Comparison of ENCODE assay signal across 8 cellular contexts in genomic region chr2:207528980-207529329, GRCh38. TPM values are rescaled to one million over a fixed set of nuclear protein-coding genes. Genes with fewer than 3 reads are reported as not detected.
DNase-seq lines count a peak whose midpoint lies in the region; ATAC-seq and TF ChIP-seq lines count a peak whose summit lies in the region.

No MANE protein-coding gene starts in this region.

- H3K4me1 Mint-ChIP-seq in CD8-positive, alpha-beta memory T cell, result peaks cover 60 to 71% (median 65%) of the 10 kb centered on the region in 3 donors
- H3K4me1 Mint-ChIP-seq in WTC11, result peaks cover 38% of the 10 kb centered on the region
- H3K4me1 Mint-ChIP-seq in memory B cell, result peaks cover 33% of the 10 kb centered on the region

- peak overlapping the region; percentile 86 for H3K4me3 ChIP-seq in CD8-positive, alpha-beta memory T cell (ENCODE audit: low read length)

- TF ChIP-seq CTCF in WTC11 (IDR thresholded peaks at IDR 0.05), result no peak

- H3K27me3 Mint-ChIP-seq in CD8-positive, alpha-beta memory T cell, result peaks cover 0 to 12% of the 10 kb centered on the region in 2 donors
- H3K27me3 Mint-ChIP-seq in WTC11 (ENCODE audit: low read depth) (peaks cover 13% of the 10 kb centered on the region), memory B cell (no peaks in the 10 kb centered on the region)

- DNase-seq in CD8-positive, alpha-beta memory T cell, result peak; percentile 63 to 83 (median 74)
- no peak for DNase-seq in WTC11 (ENCODE audit: low spot score)
- DNase-seq in dermis blood vessel endothelial cell, result peak; percentile 44
- peak in 1 of 2 donors; percentile 76 for DNase-seq in memory B cell (ENCODE audit: low spot score in 2 of 2)
- DNase-seq in stimulated activated CD8-positive, alpha-beta memory T cell treated with anti-CD3 and anti-CD28 coated beads, Interleukin-7, amount 100 ng/mL, for 4 hours (ENCODE audit: low read depth in 2 of 2), result peak; percentile 41 to 53
- no peak for DNase-seq in NCI-H1417 treated with DMSO at 0.1 percent for 48 hours (lab: John Stamatoyannopoulos, UW)

- H3K27ac Mint-ChIP-seq in CD8-positive, alpha-beta memory T cell, result peak overlapping the region; percentile 99 to 100 (median 100)
- peak overlapping the region; percentile 95 for H3K27ac Mint-ChIP-seq in WTC11
- peak overlapping the region; percentile 99 for H3K27ac Mint-ChIP-seq in memory B cell

- peak overlapping the region; percentile 99 for H3K27ac ChIP-seq in CD8-positive, alpha-beta memory T cell (ENCODE audit: low read depth, low read length)

- CTCF ChIA-PET in CD8-positive, alpha-beta memory T cell (lab: Charles Lee), result no interaction called here
- CTCF ChIA-PET in WTC11 (lab: Charles Lee), result no interaction called here

- ATAC-seq in GM19438 (IDR thresholded peaks at IDR 0.05; ENCODE audit: low read depth, unreplicated experiment) (peak; percentile 18), HG03520 (IDR thresholded peaks at IDR 0.05; ENCODE audit: unreplicated experiment) (peak; percentile 6), WTC11 (peak; percentile 20), memory B cell (ENCODE audit: low read depth) (peak; percentile 16)

- H3K27me3 ChIP-seq in CD8-positive, alpha-beta memory T cell (ENCODE audit: insufficient read depth, low read length, poor library complexity, severe bottlenecking), result no peaks in the 10 kb centered on the region

- peaks cover 0 to 18% (median 0%) of the 10 kb centered on the region in 3 donors for H3K36me3 Mint-ChIP-seq in CD8-positive, alpha-beta memory T cell
- H3K36me3 Mint-ChIP-seq in WTC11, result 0 out of 2 replicates have a peak, but pooled peaks cover 9% of the 10 kb centered on the region
- peaks cover 5% of the 10 kb centered on the region for H3K36me3 Mint-ChIP-seq in memory B cell

- peaks cover 0 to 2% (median 0%) of the 10 kb centered on the region in 5 donors for H3K9me3 Mint-ChIP-seq in CD8-positive, alpha-beta memory T cell
- H3K9me3 Mint-ChIP-seq in WTC11, result no peaks in the 10 kb centered on the region
- no peaks in the 10 kb centered on the region for H3K9me3 Mint-ChIP-seq in memory B cell

- no peaks in the 10 kb centered on the region for H3K9me3 ChIP-seq in CD8-positive, alpha-beta memory T cell (ENCODE audit: low read length)

- H3K4me3 Mint-ChIP-seq in CD8-positive, alpha-beta memory T cell, result peak overlapping the region; percentile 91 to 97 (median 95)
- H3K4me3 Mint-ChIP-seq in WTC11, result peak overlapping the region; percentile 98
- H3K4me3 Mint-ChIP-seq in memory B cell, result peak overlapping the region; percentile 96

- H3K4me1 ChIP-seq in CD8-positive, alpha-beta memory T cell (ENCODE audit: insufficient read depth, low read length), result peaks cover 65% of the 10 kb centered on the region

- no peaks in the 10 kb centered on the region for H3K36me3 ChIP-seq in CD8-positive, alpha-beta memory T cell (ENCODE audit: insufficient read depth, low read length)

- POLR2A ChIA-PET in CD8-positive, alpha-beta memory T cell (lab: Charles Lee), result interaction anchor here (0.7 to 1.6 kb wide), 2 partner anchors 9 to 96 kb away, joined by 3 to 6 read pairs; partner anchors contain the start of gene METTL21A
- POLR2A ChIA-PET in WTC11 (lab: Charles Lee), result no interaction called here

TF ChIP-seq in WTC11, 78 proteins besides CTCF, POLR2A, EP300 and RAD21:
- no peak for TF ChIP-seq ZNF671 (CRISPR knock-in tag; IDR thresholded peaks at IDR 0.05)
- peak; percentile 78 for TF ChIP-seq ZNF423 (CRISPR knock-in tag; IDR thresholded peaks at IDR 0.05)
- no peak for TF ChIP-seq USF1 (CRISPR knock-in tag; IDR thresholded peaks at IDR 0.05)
- no peak for TF ChIP-seq FOXJ3 (CRISPR knock-in tag; IDR thresholded peaks at IDR 0.05; ENCODE audit: borderline replicate concordance)
- no peak for TF ChIP-seq USF2 (CRISPR knock-in tag; IDR thresholded peaks at IDR 0.05)
- no peak for TF ChIP-seq RORB (CRISPR knock-in tag; IDR thresholded peaks at IDR 0.05)
- no peak for TF ChIP-seq JAZF1 (CRISPR knock-in tag; IDR thresholded peaks at IDR 0.05)
- 0 out of 2 replicates have a peak, but pooled peaks have one; percentile 14 for TF ChIP-seq AFF4 (CRISPR knock-in tag; IDR thresholded peaks at IDR 0.05; ENCODE audit: borderline replicate concordance)
TF ChIP-seq in WTC11: peak in this region for 2.

RNA-seq across cellular contexts. Expression of gene CREB1, which starts 0.8 kb away (rescaled TPM):
- total RNA-seq in CD8-positive, alpha-beta memory T cell, result 10 to 100 TPM; 95.4 to 96.2 TPM
- 60.2 TPM for polyA plus RNA-seq in CD8-positive, alpha-beta memory T cell
- total RNA-seq in WTC11 (2021) (80.7 to 97.7 TPM (median 85.0 TPM) in 3 replicates), dermis blood vessel endothelial cell (51.5 and 56.2 TPM in 2 replicates)

Comparison
In these comparisons a context has a peak if more than half of its experiments do, and no peak if none do; other contexts are left out.
1. DNase-seq: peak in CD8-positive, alpha-beta memory T cell (5 of 5), dermis blood vessel endothelial cell (single experiment) and stimulated activated CD8-positive, alpha-beta memory T cell treated with anti-CD3 and anti-CD28 coated beads, Interleukin-7, amount 100 ng/mL, for 4 hours (2 of 2); none in WTC11 (single experiment) and NCI-H1417 treated with DMSO at 0.1 percent for 48 hours (single experiment).
2. Peak in every context shown above with its lines, with median percentiles within 50 percentile points of each other: H3K27ac Mint-ChIP-seq, H3K4me3 Mint-ChIP-seq and ATAC-seq.